9 cellular contexts compared by ENCODE assay signal in the genomic region with DNA sequence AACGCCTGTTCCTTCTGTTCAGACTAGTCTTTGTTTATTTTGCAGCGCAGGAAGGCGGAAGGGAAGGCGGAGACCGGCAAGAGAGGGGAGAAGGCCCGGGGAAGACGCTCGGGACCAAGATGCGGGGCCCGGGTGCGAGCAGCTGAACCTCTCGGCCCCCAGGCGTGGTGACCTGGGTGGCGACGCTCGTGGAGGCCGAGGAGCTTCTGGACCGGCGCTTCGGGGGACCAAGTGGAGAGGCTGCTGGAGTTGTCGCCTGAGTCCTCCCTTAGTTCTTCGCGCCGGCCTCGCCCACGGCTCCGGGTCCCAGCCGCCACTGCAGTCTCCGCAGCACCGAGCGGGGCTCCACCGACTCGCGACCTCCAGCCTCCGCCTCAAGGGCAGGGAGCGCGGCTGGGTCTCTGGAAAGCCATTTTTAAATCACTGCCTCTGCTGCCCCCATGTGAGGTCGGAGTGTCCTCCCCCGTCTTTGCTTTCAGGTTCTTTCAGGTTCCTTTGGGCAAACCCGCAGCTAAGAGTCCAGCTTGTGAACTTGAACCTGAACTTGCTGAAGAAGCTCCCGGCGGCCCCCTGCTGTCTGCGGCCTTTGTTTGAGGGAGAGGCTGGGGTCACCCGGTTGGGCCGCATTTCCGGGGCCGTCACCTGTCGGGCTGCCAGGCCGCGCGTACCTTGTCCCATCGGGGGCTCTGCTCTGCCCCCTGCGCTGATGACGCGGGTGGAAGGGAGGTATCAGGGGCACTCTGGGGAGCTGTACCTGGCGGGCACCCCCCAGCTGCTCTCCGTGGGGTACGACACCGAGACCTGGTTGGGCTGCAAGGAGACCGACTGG.
DNase-seq lines count a peak whose midpoint lies in the region; ATAC-seq and TF ChIP-seq lines count a peak whose summit lies in the region.
"Had no signal": no experiment of that assay in that cellular context is flagged by ENCODE, and none has a peak within 500 bp of the region (broad histone marks: within the 10 kb centered on the region; RNA-seq: fewer than 3 reads in every experiment).

No MANE protein-coding gene starts in this region.

- peaks cover 2% of the 10 kb centered on the region for H3K36me3 Mint-ChIP-seq in T-helper 17 cell (ENCODE audit: low read depth)

- H3K4me3 ChIP-seq in ACC112 (ENCODE audit: low read depth, low read length) (peak overlapping the region; percentile 82), choroid plexus epithelial cell (ENCODE audit: low read depth, low read length) (peak overlapping the region; percentile 68), thoracic aorta (peak overlapping the region; percentile 80)

- TF ChIP-seq CTCF in choroid plexus epithelial cell (conservative IDR thresholded peaks at IDR 0.05; ENCODE audit: low read depth, low read length) (peak; percentile 8), thoracic aorta (IDR thresholded peaks at IDR 0.05) (no peak)

- no peaks in the 10 kb centered on the region for H3K79me2 ChIP-seq in ACC112 (ENCODE audit: control insufficient read depth, insufficient read depth, low read length, unreplicated experiment)

- peaks cover 4% of the 10 kb centered on the region for H3K27me3 Mint-ChIP-seq in T-helper 17 cell

- peak overlapping the region; percentile 88 for H2AFZ ChIP-seq in ACC112 (ENCODE audit: low read length, unreplicated experiment)

- ATAC-seq in GM19351 (IDR thresholded peaks at IDR 0.05; ENCODE audit: unreplicated experiment) = peak; percentile 51
- peak; percentile 67 for ATAC-seq in T-helper 17 cell
- no peak for ATAC-seq in thoracic aorta (ENCODE audit: insufficient number of reproducible peaks, low FRiP score, low read depth)
- no peak for ATAC-seq in HG02970 (IDR thresholded peaks at IDR 0.05; ENCODE audit: low FRiP score, unreplicated experiment)

- H3K36me3 ChIP-seq in ACC112 (ENCODE audit: insufficient read depth, low read length) = no peaks in the 10 kb centered on the region
- H3K36me3 ChIP-seq in thoracic aorta = no peaks in the 10 kb centered on the region

- H3K4me3 Mint-ChIP-seq in T-helper 17 cell = peak overlapping the region; percentile 95

- H3K9me3 ChIP-seq in T-helper 17 cell (ENCODE audit: control insufficient read depth, low read length, poor library complexity, severe bottlenecking) (no peaks in the 10 kb centered on the region), thoracic aorta (no peaks in the 10 kb centered on the region)

- H3K27me3 ChIP-seq in ACC112 (ENCODE audit: insufficient read depth, low read length) (peaks cover 11% of the 10 kb centered on the region), thoracic aorta (replicated peaks; ENCODE audit: insufficient read depth) (no peaks in the 10 kb centered on the region)

- H3K27ac ChIP-seq in ACC112 (ENCODE audit: low read depth, low read length) = no peak overlapping the region
- H3K27ac ChIP-seq in thoracic aorta = peak overlapping the region in 1 of 2 donors; percentile 31

- peak overlapping the region; percentile 85 for H3K27ac Mint-ChIP-seq in T-helper 17 cell

- no peaks in the 10 kb centered on the region for H3K4me1 ChIP-seq in ACC112 (ENCODE audit: control insufficient read depth, insufficient read depth, low read length, unreplicated experiment)
- peaks cover 7 to 8% of the 10 kb centered on the region in 2 donors for H3K4me1 ChIP-seq in thoracic aorta (ENCODE audit: control insufficient read depth in 1 of 2, low read depth in 2 of 2)

- DNase-seq in T-helper 17 cell (peak in 1 of 3 donors; percentile 12), choroid plexus epithelial cell (ENCODE audit: low read depth) (peak; percentile 45), midbrain (lab: John Stamatoyannopoulos, UW) (peak; percentile 35), thoracic aorta (ENCODE audit: low spot score) (no peak), SIG-M5 (lab: John Stamatoyannopoulos, UW) (no peak)
- DNase-seq: DND-41 had no signal

- H3K4me1 Mint-ChIP-seq in T-helper 17 cell = peaks cover 19% of the 10 kb centered on the region

Comparison
In these comparisons a context has a peak if more than half of its experiments do, and no peak if none do; other contexts are left out.
1. ATAC-seq: peak in GM19351 (single experiment) and T-helper 17 cell (single experiment); none in thoracic aorta (single experiment) and HG02970 (single experiment).
2. DNase-seq: peak in choroid plexus epithelial cell (single experiment) and midbrain (single experiment); none in thoracic aorta (single experiment) and SIG-M5 (single experiment).
3. Peak in every context shown above with its lines, with median percentiles within 50 percentile points of each other: H3K4me3 ChIP-seq.